ENCODE assay signal across 1 cellular context in genomic region chr15:74438206-74438605, GRCh38.
TF ChIP-seq lines count a peak whose summit lies in the region.

No MANE protein-coding gene starts in this region.

TF ChIP-seq in IMR-90, 13 proteins besides CTCF, POLR2A, EP300 and RAD21:
- TF ChIP-seq SMC3 (IDR thresholded peaks at IDR 0.05; ENCODE audit: low read depth, low read length) = no peak
- no peak for TF ChIP-seq USF2 (IDR thresholded peaks at IDR 0.05; ENCODE audit: low read depth, low read length)
- no peak for TF ChIP-seq RCOR1 (IDR thresholded peaks at IDR 0.05; ENCODE audit: insufficient replicate concordance, low read length)
- TF ChIP-seq MAZ (IDR thresholded peaks at IDR 0.05; ENCODE audit: borderline replicate concordance, low read depth, low read length) = no peak
- TF ChIP-seq CHD1 (IDR thresholded peaks at IDR 0.05; ENCODE audit: low read depth, low read length) = no peak
- TF ChIP-seq MXI1 (IDR thresholded peaks at IDR 0.05; ENCODE audit: borderline replicate concordance, low read depth, low read length) = no peak
- TF ChIP-seq MAFK (IDR thresholded peaks at IDR 0.05; ENCODE audit: low read depth, low read length) = no peak
